23 cellular contexts compared by ENCODE assay signal in the genomic region with DNA sequence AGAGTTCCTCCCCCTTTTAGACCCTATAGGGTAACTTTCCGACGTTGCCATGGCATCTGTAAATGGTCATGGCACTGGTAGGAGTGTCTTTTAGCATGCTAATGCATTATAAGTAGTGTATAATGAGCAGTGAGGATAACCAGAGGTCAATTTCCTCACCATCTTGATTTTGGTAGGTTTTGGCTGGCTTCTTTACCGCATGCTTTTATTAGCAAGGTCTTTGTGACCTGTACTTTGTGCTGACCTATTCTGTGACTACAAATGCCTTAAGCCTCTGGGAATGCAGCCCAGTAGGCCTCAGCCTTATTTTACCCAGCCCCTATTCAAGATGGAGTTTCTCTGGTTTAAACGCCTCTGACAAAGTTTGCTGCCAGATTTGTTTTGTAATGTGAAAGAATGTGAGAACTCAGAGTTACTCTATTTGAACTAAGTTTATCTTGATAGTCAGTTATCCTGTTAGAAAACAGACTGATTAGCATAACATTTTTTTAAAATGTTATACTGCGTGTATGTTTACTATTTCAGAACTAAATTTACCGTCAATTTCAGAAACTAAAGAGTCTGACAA.
DNase-seq lines count a peak whose midpoint lies in the region; ATAC-seq, FAIRE-seq and TF ChIP-seq lines count a peak whose summit lies in the region.
"Had no signal": no experiment of that assay in that cellular context is flagged by ENCODE, and none has a peak within 500 bp of the region (broad histone marks: within the 10 kb centered on the region; RNA-seq: fewer than 3 reads in every experiment).

No MANE protein-coding gene starts in this region.

- H3K27me3 ChIP-seq in HUES6 (ENCODE audit: control insufficient read depth, insufficient read depth, low read length): no peaks in the 10 kb centered on the region
- H3K27me3 ChIP-seq in H1 (replicated peaks in 1 of 4; ENCODE audit: control insufficient read depth in 3 of 4, extremely low read depth in 1 of 4, insufficient read depth in 3 of 4, low read length in 3 of 4): no peaks in the 10 kb centered on the region
- H3K27me3 ChIP-seq: cardiac muscle cell, thyroid gland had no signal

- H3K18ac ChIP-seq in H1 (ENCODE audit: extremely low read depth, low read length): no peak overlapping the region

- no peak for DNase-seq in activated naive CD4-positive, alpha-beta T cell treated with anti-CD3 and anti-CD28 coated beads for 36 hours
- DNase-seq in activated naive CD4-positive, alpha-beta T cell treated with anti-CD3 and anti-CD28 coated beads, Interleukin-2, amount 50 U/mL, for 72 hours (ENCODE audit: low spot score in 2 of 2): no peak
- DNase-seq in H1 (ENCODE audit: low read depth in 1 of 2, low spot score in 2 of 2) (no peak), lower leg skin (ENCODE audit: low spot score in 2 of 2) (no peak), NCI-H187 (lab: John Stamatoyannopoulos, UW) (no peak)
- DNase-seq: activated CD8-positive, alpha-beta memory T cell treated with anti-CD3 and anti-CD28 coated beads for 24 hours; AML-193; NCI-H2107; NCI-H526; SIG-M5; stimulated activated CD4-positive, alpha-beta T cell treated with anti-CD3 and anti-CD28 coated beads, Interleukin-2, amount 100 ng/mL, for 24 hours; stimulated activated naive CD4-positive, alpha-beta T cell; T-helper 17 cell; thyroid gland had no signal

- peak overlapping the region; percentile 96; the same call in 1 of the 2 replicates for H3K27ac ChIP-seq in HUES6 (ENCODE audit: low read depth, low read length)
- 0 out of 2 replicates have a peak overlapping the region, but pooled peaks have one; percentile 25 for H3K27ac ChIP-seq in H1 (ENCODE audit: low read depth, low read length)
- H3K27ac ChIP-seq: cardiac muscle cell, neutrophil, skin epidermis, thyroid gland had no signal

- H2BK5ac ChIP-seq in H1 (ENCODE audit: low read depth, low read length): no peak overlapping the region

- no peak overlapping the region for H4K8ac ChIP-seq in H1 (ENCODE audit: extremely low read depth, insufficient read depth, low read length)

- H3K4me2 ChIP-seq in H1 (ENCODE audit: insufficient read depth in 1 of 2, low read depth in 2 of 2, low read length in 2 of 2): no peak overlapping the region

- H2AFZ ChIP-seq in H1 (ENCODE audit: low read length): no peak overlapping the region

- H3K36me3 Mint-ChIP-seq in activated naive CD4-positive, alpha-beta T cell treated with anti-CD3 and anti-CD28 coated beads for 36 hours (ENCODE audit: low read depth): peaks cover 9% of the 10 kb centered on the region
- peaks cover 13% of the 10 kb centered on the region in 2 donors for H3K36me3 Mint-ChIP-seq in activated naive CD4-positive, alpha-beta T cell treated with anti-CD3 and anti-CD28 coated beads, Interleukin-2, amount 50 U/mL, for 72 hours

- H4K20me1 ChIP-seq in H1 (replicated peaks in 1 of 2; ENCODE audit: control insufficient read depth in 1 of 2, insufficient read depth in 2 of 2, low read length in 2 of 2): no peaks in the 10 kb centered on the region

- H3K9me3 Mint-ChIP-seq in activated naive CD4-positive, alpha-beta T cell treated with anti-CD3 and anti-CD28 coated beads for 36 hours: no peaks in the 10 kb centered on the region
- H3K9me3 Mint-ChIP-seq in activated naive CD4-positive, alpha-beta T cell treated with anti-CD3 and anti-CD28 coated beads, Interleukin-2, amount 50 U/mL, for 72 hours: no peaks in the 10 kb centered on the region
- H3K9me3 Mint-ChIP-seq: activated T-helper 17 cell treated with anti-CD3 and anti-CD28 coated beads, Interleukin-2, amount 50 U/mL, for 72 hours; dendritic cell treated with granulocyte-macrophage colony-stimulating factor and Interleukin-4, amounts not matched to agents 40 ng/mL and 50 ng/mL, for 4 days had no signal

- WGBS in H1 (ENCODE audit: extremely low coverage in 1 of 2, insufficient coverage in 1 of 2, insufficient read length in 1 of 2, insufficient replicate concordance in 2 of 2, low coverage in 1 of 2, low lambda C conversion rate in 2 of 2, missing lambda C conversion rate in 1 of 2), 2 experiments: 85% methylated on average over 6 of the region's 6 CpGs; no CpG with 5 or more reads in 1 of the 2 experiments
- 94 to 96% methylated on average over 6 of the region's 6 CpGs for WGBS in lower leg skin, 2 donors

- H2BK20ac ChIP-seq in H1 (ENCODE audit: low read length): 0 out of 2 replicates have a peak overlapping the region, but pooled peaks have one; percentile 3

- TF ChIP-seq POLR2A in H1 (IDR thresholded peaks at IDR 0.05; ENCODE audit: control extremely low read depth in 1 of 2, low read depth in 2 of 2, low read length in 2 of 2): no peak
- TF ChIP-seq POLR2A in lower leg skin (IDR thresholded peaks at IDR 0.05): no peak

- H3K23ac ChIP-seq in H1 (ENCODE audit: insufficient read length): no peak overlapping the region

- H2AK5ac ChIP-seq in H1 (ENCODE audit: low read depth, low read length): no peak overlapping the region

- no peak overlapping the region for H3K4me3 Mint-ChIP-seq in activated naive CD4-positive, alpha-beta T cell treated with anti-CD3 and anti-CD28 coated beads for 36 hours
- H3K4me3 Mint-ChIP-seq: activated T-helper 17 cell treated with anti-CD3 and anti-CD28 coated beads, Interleukin-2, amount 50 U/mL, for 72 hours; dendritic cell treated with granulocyte-macrophage colony-stimulating factor and Interleukin-4, amounts not matched to agents 40 ng/mL and 50 ng/mL, for 4 days; T-helper 17 cell had no signal

- no peak overlapping the region for H3K56ac ChIP-seq in H1 (replicated peaks; ENCODE audit: insufficient read length, low read depth, low read length)

- H3K36me3 ChIP-seq in HUES6 (ENCODE audit: control insufficient read depth, insufficient read depth, low read length): no peaks in the 10 kb centered on the region
- H3K36me3 ChIP-seq in H1 (ENCODE audit: control insufficient read depth in 2 of 4, insufficient read depth in 4 of 4, low read length in 3 of 4): no peaks in the 10 kb centered on the region
- H3K36me3 ChIP-seq: cardiac muscle cell, neutrophil, thyroid gland had no signal

- H3K79me1 ChIP-seq in H1 (ENCODE audit: low read depth, low read length): no peaks in the 10 kb centered on the region

- H3K4me1 Mint-ChIP-seq in activated naive CD4-positive, alpha-beta T cell treated with anti-CD3 and anti-CD28 coated beads for 36 hours (ENCODE audit: low read depth): peaks cover 36% of the 10 kb centered on the region

- H4K91ac ChIP-seq in H1 (replicated peaks; ENCODE audit: insufficient read length, low read length): peak overlapping the region; percentile 38

- no peak overlapping the region for H4K5ac ChIP-seq in H1 (ENCODE audit: insufficient read length, low read depth, low read length)

- H2BK120ac ChIP-seq in H1 (replicated peaks; ENCODE audit: low read depth, low read length): peak overlapping the region; percentile 81

- H3K14ac ChIP-seq in H1 (ENCODE audit: insufficient read length): no peak overlapping the region

- peak overlapping the region; percentile 24 for H3K27ac Mint-ChIP-seq in activated naive CD4-positive, alpha-beta T cell treated with anti-CD3 and anti-CD28 coated beads for 36 hours
- H3K27ac Mint-ChIP-seq in activated naive CD4-positive, alpha-beta T cell treated with anti-CD3 and anti-CD28 coated beads, Interleukin-2, amount 50 U/mL, for 72 hours: peak overlapping the region in 1 of 2 donors; percentile 41
- H3K27ac Mint-ChIP-seq: activated T-helper 17 cell treated with anti-CD3 and anti-CD28 coated beads, Interleukin-2, amount 50 U/mL, for 72 hours; dendritic cell treated with granulocyte-macrophage colony-stimulating factor and Interleukin-4, amounts not matched to agents 40 ng/mL and 50 ng/mL, for 4 days; T-helper 17 cell had no signal

- no peak overlapping the region for H3K4me3 ChIP-seq in HUES6 (ENCODE audit: low read depth, low read length)
- no peak overlapping the region for H3K4me3 ChIP-seq in H1 (ENCODE audit: extremely low read depth in 1 of 4, insufficient read depth in 2 of 4, low read depth in 3 of 4, low read length in 4 of 4)
- H3K4me3 ChIP-seq in lower leg skin (ENCODE audit: low read depth, poor library complexity, severe bottlenecking): no peak overlapping the region
- H3K4me3 ChIP-seq: cardiac muscle cell, skin epidermis, thyroid gland had no signal

- H3K9ac ChIP-seq in HUES6 (ENCODE audit: low read length): no peak overlapping the region
- H3K9ac ChIP-seq in H1 (replicated peaks in 1 of 4; ENCODE audit: extremely low read depth in 1 of 4, low read depth in 3 of 4, low read length in 3 of 4): no peak overlapping the region

- peaks cover 0 to 16% of the 10 kb centered on the region in 2 experiments; a peak in 2 of 4 replicates for H3K79me2 ChIP-seq in H1 (ENCODE audit: control insufficient read depth in 1 of 2, insufficient read depth in 2 of 2, low read length in 2 of 2)

- no peak for TF ChIP-seq EP300 in H1 (IDR thresholded peaks at IDR 0.05; ENCODE audit: borderline replicate concordance in 1 of 2, low read depth in 2 of 2, low read length in 2 of 2)

- ATAC-seq in activated naive CD4-positive, alpha-beta T cell treated with anti-CD3 and anti-CD28 coated beads, Interleukin-2, amount 50 U/mL, for 72 hours: no peak
- no peak for ATAC-seq in GM21367 (IDR thresholded peaks at IDR 0.05; ENCODE audit: unreplicated experiment)
- ATAC-seq: activated T-helper 17 cell treated with anti-CD3 and anti-CD28 coated beads, Interleukin-2, amount 50 U/mL, for 72 hours; left lobe of liver; T-helper 17 cell had no signal

- H3K4me1 ChIP-seq in HUES6 (ENCODE audit: control insufficient read depth, insufficient read depth, low read length): peaks cover 26% of the 10 kb centered on the region
- H3K4me1 ChIP-seq in H1 (replicated peaks in 1 of 4; ENCODE audit: control insufficient read depth in 3 of 4, insufficient read depth in 4 of 4, low read length in 3 of 4): peaks cover 0 to 6% (median 4%) of the 10 kb centered on the region in 4 experiments; a peak in 5 of 7 replicates

- H3K9me3 ChIP-seq in HUES6 (ENCODE audit: control insufficient read depth, insufficient read depth, low read depth, low read length): no peaks in the 10 kb centered on the region
- no peaks in the 10 kb centered on the region for H3K9me3 ChIP-seq in H1 (ENCODE audit: insufficient read depth in 2 of 2, low read depth in 1 of 2, low read length in 1 of 2)
- H3K9me3 ChIP-seq: neutrophil, thyroid gland had no signal

- H3K4ac ChIP-seq in H1 (replicated peaks; ENCODE audit: insufficient read length, low read depth, low read length): no peak overlapping the region

- TF ChIP-seq CTCF in H1 (IDR thresholded peaks at IDR 0.05; ENCODE audit: control extremely low read depth in 1 of 3, insufficient read depth in 1 of 3, low read depth in 1 of 3, low read length in 3 of 3) (no peak), lower leg skin (IDR thresholded peaks at IDR 0.05) (no peak)

- H3K27me3 Mint-ChIP-seq in activated naive CD4-positive, alpha-beta T cell treated with anti-CD3 and anti-CD28 coated beads for 36 hours (ENCODE audit: low read depth): no peaks in the 10 kb centered on the region
- H3K27me3 Mint-ChIP-seq: activated T-helper 17 cell treated with anti-CD3 and anti-CD28 coated beads, Interleukin-2, amount 50 U/mL, for 72 hours; T-helper 17 cell had no signal

- POLR2A ChIA-PET in H1 (lab: Charles Lee; ENCODE audit: partially characterized antibody): interaction anchor here (1.7 to 21.6 kb wide), 7 partner anchors 12 to 947 kb away, joined by 5 to 587 read pairs (median 44); a partner anchor contains a TSS

- no peak for TF ChIP-seq RAD21 in H1 (IDR thresholded peaks at IDR 0.05 in 1 of 2, conservative IDR thresholded peaks at IDR 0.05 in 1 of 2; ENCODE audit: low read depth in 2 of 2, low read length in 2 of 2)

- CTCF ChIA-PET in activated naive CD4-positive, alpha-beta T cell treated with anti-CD3 and anti-CD28 coated beads for 36 hours (lab: Charles Lee): no interaction called here
- CTCF ChIA-PET in H1 (lab: Charles Lee; ENCODE audit: partially characterized antibody): interaction anchor here (1.3 kb wide), 1 partner anchor 9 kb away, joined by 5 read pairs; no protein-coding TSS in a partner anchor

- H2BK12ac ChIP-seq in H1 (ENCODE audit: low read depth, low read length): peak overlapping the region; percentile 29; the same call in 1 of the 2 replicates

- intact Hi-C loops in activated naive CD4-positive, alpha-beta T cell treated with anti-CD3 and anti-CD28 coated beads for 36 hours (cut with micrococcal nuclease): no loop called here
- intact Hi-C loops in lower leg skin (cut with DNase I; ENCODE audit: low total_unique reads): no loop called here

- no peak for FAIRE-seq in H1 (lab: Jason Lieb, UNC)
- FAIRE-seq: endothelial cell of umbilical vein had no signal

- H3K23me2 ChIP-seq in H1 (ENCODE audit: low read depth, low read length): peaks cover 10% of the 10 kb centered on the region

- no peak overlapping the region for H2BK15ac ChIP-seq in H1 (ENCODE audit: low read length)
